In the genomic region with DNA sequence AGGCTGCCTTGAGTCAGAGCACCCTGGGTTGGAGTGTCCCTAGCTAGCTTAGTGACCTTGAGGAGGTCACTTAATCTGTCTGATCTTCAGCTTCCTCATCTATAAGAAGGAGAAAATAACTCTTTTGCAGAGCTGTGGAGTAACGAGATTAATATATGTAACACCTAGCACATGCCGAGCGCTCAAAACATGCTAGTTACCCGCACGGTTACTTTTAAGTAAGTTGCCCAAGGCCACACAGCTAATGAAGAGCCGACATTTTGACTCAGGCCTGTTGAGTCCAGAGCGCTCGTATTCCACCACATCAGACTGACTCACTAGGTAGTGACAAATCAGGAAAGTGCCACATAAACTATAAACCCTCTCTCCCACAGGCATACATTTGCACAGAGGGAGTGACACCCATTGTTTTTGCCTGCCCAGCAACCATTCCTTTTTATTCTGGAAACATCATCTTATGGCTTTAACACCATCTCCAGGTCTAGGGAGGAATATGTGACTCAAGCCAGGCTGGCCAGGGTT, we compare ENCODE assay signal across 10 cellular contexts.
DNase-seq lines count a peak whose midpoint lies in the region; ATAC-seq and TF ChIP-seq lines count a peak whose summit lies in the region.
"Had no signal": no experiment of that assay in that cellular context is flagged by ENCODE, and none has a peak within 500 bp of the region (broad histone marks: within the 10 kb centered on the region; RNA-seq: fewer than 3 reads in every experiment).

No MANE protein-coding gene starts in this region.

- TF ChIP-seq CTCF in fibroblast of mammary gland (conservative IDR thresholded peaks at IDR 0.05; ENCODE audit: control insufficient read depth, insufficient read depth, low read depth, low read length) = no peak

- no peaks in the 10 kb centered on the region for H3K9me3 Mint-ChIP-seq in activated T-cell treated with anti-CD3 and anti-CD28 coated beads, Interleukin-2, amount 50 U/mL, for 24 hours
- no peaks in the 10 kb centered on the region for H3K9me3 Mint-ChIP-seq in stimulated activated naive CD8-positive, alpha-beta T cell treated with anti-CD3 and anti-CD28 coated beads, Interleukin-15, amount 100 ng/mL, for 72 hours

- no peaks in the 10 kb centered on the region for H3K36me3 Mint-ChIP-seq in activated T-cell treated with anti-CD3 and anti-CD28 coated beads, Interleukin-2, amount 50 U/mL, for 24 hours (ENCODE audit: low read depth)

- peak overlapping the region; percentile 97 for H3K27ac Mint-ChIP-seq in activated T-cell treated with anti-CD3 and anti-CD28 coated beads, Interleukin-2, amount 50 U/mL, for 24 hours
- peak overlapping the region; percentile 79 to 82 for H3K27ac Mint-ChIP-seq in stimulated activated naive CD8-positive, alpha-beta T cell treated with anti-CD3 and anti-CD28 coated beads, Interleukin-15, amount 100 ng/mL, for 72 hours

- peaks cover 86% of the 10 kb centered on the region for H3K4me1 Mint-ChIP-seq in activated T-cell treated with anti-CD3 and anti-CD28 coated beads, Interleukin-2, amount 50 U/mL, for 24 hours (ENCODE audit: low read depth)
- H3K4me1 Mint-ChIP-seq in stimulated activated naive CD8-positive, alpha-beta T cell treated with anti-CD3 and anti-CD28 coated beads, Interleukin-15, amount 100 ng/mL, for 72 hours = peaks cover 96% of the 10 kb centered on the region

- peak overlapping the region; percentile 52 for H3K4me3 Mint-ChIP-seq in activated T-cell treated with anti-CD3 and anti-CD28 coated beads, Interleukin-2, amount 50 U/mL, for 24 hours
- peak overlapping the region; percentile 15 to 68 for H3K4me3 Mint-ChIP-seq in stimulated activated naive CD8-positive, alpha-beta T cell treated with anti-CD3 and anti-CD28 coated beads, Interleukin-15, amount 100 ng/mL, for 72 hours

- H3K27me3 Mint-ChIP-seq in activated T-cell treated with anti-CD3 and anti-CD28 coated beads, Interleukin-2, amount 50 U/mL, for 24 hours = no peaks in the 10 kb centered on the region
- H3K27me3 Mint-ChIP-seq in stimulated activated naive CD8-positive, alpha-beta T cell treated with anti-CD3 and anti-CD28 coated beads, Interleukin-15, amount 100 ng/mL, for 72 hours = no peaks in the 10 kb centered on the region

- no peak overlapping the region for H3K4me3 ChIP-seq in fibroblast of mammary gland (ENCODE audit: control insufficient read depth, low read depth, low read length)
- H3K4me3 ChIP-seq: BLaER1 had no signal

- ATAC-seq in stimulated activated naive CD8-positive, alpha-beta T cell treated with anti-CD3 and anti-CD28 coated beads, Interleukin-15, amount 100 ng/mL, for 72 hours = peak; percentile 60
- ATAC-seq in HG03442 (IDR thresholded peaks at IDR 0.05; ENCODE audit: unreplicated experiment) = no peak
- no peak for ATAC-seq in HG03139 (IDR thresholded peaks at IDR 0.05; ENCODE audit: unreplicated experiment)

- DNase-seq in activated T-cell treated with anti-CD3 and anti-CD28 coated beads, Interleukin-2, amount 50 U/mL, for 24 hours = no peak
- DNase-seq in activated T-cell treated with anti-CD3 and anti-CD28 coated beads for 4 hours = no peak
- DNase-seq in T1000 (lab: John Stamatoyannopoulos, UW) = peak; percentile 3
- peak; percentile 87 for DNase-seq in fibroblast of mammary gland (ENCODE audit: low read depth)
- peak in 1 of 2 donors; percentile 53 for DNase-seq in stimulated activated naive CD8-positive, alpha-beta T cell treated with anti-CD3 and anti-CD28 coated beads, Interleukin-15, amount 100 ng/mL, for 72 hours
- no peak for DNase-seq in effector CD8-positive, alpha-beta T cell (lab: John Stamatoyannopoulos, UW)
- DNase-seq: NCI-H510A had no signal

Comparison
In these comparisons a context has a peak if more than half of its experiments do, and no peak if none do; other contexts are left out.
1. DNase-seq: peak in T1000 (single experiment) and fibroblast of mammary gland (single experiment); none in activated T-cell treated with anti-CD3 and anti-CD28 coated beads, Interleukin-2, amount 50 U/mL, for 24 hours (single experiment), activated T-cell treated with anti-CD3 and anti-CD28 coated beads for 4 hours (single experiment) and effector CD8-positive, alpha-beta T cell (single experiment).